ENCODE assay signal across 12 cellular contexts in the genomic region with DNA sequence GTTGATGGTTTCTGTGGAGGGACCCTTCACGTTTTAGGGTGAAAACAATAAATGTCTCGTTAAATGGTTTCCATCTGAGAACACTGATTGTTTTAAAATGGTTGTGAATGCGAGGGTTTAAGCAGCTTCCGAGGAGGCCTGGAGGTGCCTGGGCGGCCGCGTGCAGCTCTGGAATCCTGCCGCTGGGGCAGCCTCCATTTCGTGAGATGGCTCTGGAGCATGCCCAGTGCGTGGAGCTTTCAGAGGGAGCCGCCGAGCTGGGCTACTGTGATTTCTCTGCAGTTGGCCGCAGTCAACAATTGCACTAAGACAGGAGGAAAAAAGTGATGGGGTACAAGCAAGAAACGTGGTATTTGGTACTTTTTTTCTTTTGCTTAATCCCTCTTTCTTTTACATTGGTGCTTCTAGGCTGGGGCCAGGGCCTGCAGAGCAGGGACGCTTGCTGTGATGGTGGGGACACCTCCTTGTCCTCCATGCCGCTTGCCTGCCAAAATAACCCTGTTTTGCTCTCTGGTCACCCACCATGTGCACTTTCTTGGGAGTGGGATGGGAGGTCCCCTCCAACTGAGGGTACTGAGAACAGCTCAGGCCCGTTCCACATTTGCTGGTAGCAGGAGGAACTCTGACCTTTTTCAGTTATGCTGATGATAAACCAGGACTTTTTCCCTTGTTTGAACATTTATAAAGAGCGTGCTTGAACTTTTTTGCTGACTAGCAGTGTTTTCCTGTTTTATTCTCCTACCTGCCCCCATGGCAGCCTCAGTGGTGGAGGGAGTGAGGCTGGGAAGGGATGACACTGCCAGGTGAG. TPM values are rescaled to one million over a fixed set of nuclear protein-coding genes. Genes with fewer than 3 reads are reported as not detected.
DNase-seq lines count a peak whose midpoint lies in the region; ATAC-seq, FAIRE-seq and TF ChIP-seq lines count a peak whose summit lies in the region.
"Had no signal": no experiment of that assay in that cellular context is flagged by ENCODE, and none has a peak within 500 bp of the region (broad histone marks: within the 10 kb centered on the region; RNA-seq: fewer than 3 reads in every experiment).

No MANE protein-coding gene starts in this region.

- H3K4me1 Mint-ChIP-seq in naive thymus-derived CD4-positive, alpha-beta T cell, result peaks cover 26 to 77% (median 69%) of the 10 kb centered on the region in 7 donors

- peaks cover 84% of the 10 kb centered on the region for H3K79me2 ChIP-seq in K562 (ENCODE audit: control insufficient read depth, insufficient read depth, low read length)
- H3K79me2 ChIP-seq in smooth muscle cell (ENCODE audit: low read depth), result peaks cover 79% of the 10 kb centered on the region

- no peak overlapping the region for H3K4me2 ChIP-seq in K562 (ENCODE audit: insufficient read depth, low read length)
- peak overlapping the region; percentile 50 for H3K4me2 ChIP-seq in smooth muscle cell

- intact Hi-C loops in K562 (cut with micrococcal nuclease) (loop anchor here (5.0 kb wide), 1 partner anchor 44 kb away; no protein-coding TSS in a partner anchor), kidney (cut with DNase I) (no loop called here)
- intact Hi-C loops in naive thymus-derived CD4-positive, alpha-beta T cell (cut with micrococcal nuclease), result no loop called here

- peak overlapping the region; percentile 8; the same call in 1 of the 2 replicates for H3K9ac ChIP-seq in ES-I3 (ENCODE audit: low read depth, low read length)
- peak overlapping the region in 1 of 2 experiments; percentile 60; a peak in 2 of 4 replicates for H3K9ac ChIP-seq in K562 (ENCODE audit: insufficient read depth in 1 of 2, low read depth in 2 of 2, low read length in 2 of 2)
- H3K9ac ChIP-seq in kidney (ENCODE audit: low read length in 2 of 2), result no peak overlapping the region
- H3K9ac ChIP-seq in smooth muscle cell (ENCODE audit: low read depth), result no peak overlapping the region

- H3K36me3 Mint-ChIP-seq in naive thymus-derived CD4-positive, alpha-beta T cell, result peaks cover 0 to 22% (median 10%) of the 10 kb centered on the region in 5 donors

- in situ Hi-C loops in K562 (cut with MboI), result no loop called here

- H3K4me1 ChIP-seq in ES-I3 (ENCODE audit: insufficient read depth, low read length) (peaks cover 55% of the 10 kb centered on the region), K562 (replicated peaks in 1 of 2; ENCODE audit: control insufficient read depth in 2 of 2, insufficient read depth in 2 of 2, low read length in 2 of 2) (peaks cover 9 to 34% of the 10 kb centered on the region in 2 experiments; a peak in 4 of 5 replicates), kidney (ENCODE audit: control insufficient read depth in 1 of 2, insufficient read depth in 1 of 2, low read depth in 1 of 2, low read length in 2 of 2) (peaks cover 13 to 16% of the 10 kb centered on the region in 2 donors), smooth muscle cell (ENCODE audit: low read depth) (peaks cover 50% of the 10 kb centered on the region)
- H3K4me1 ChIP-seq in naive thymus-derived CD4-positive, alpha-beta T cell (ENCODE audit: control insufficient read depth in 2 of 2, insufficient read depth in 2 of 2, low read length in 2 of 2), result peaks cover 0 to 13% of the 10 kb centered on the region in 2 donors

- H4K20me1 ChIP-seq in K562 (replicated peaks; ENCODE audit: control insufficient read depth, insufficient read depth, low read length), result peaks cover 11% of the 10 kb centered on the region; the same call in 1 of the 2 replicates
- H4K20me1 ChIP-seq in smooth muscle cell (ENCODE audit: low read depth), result peaks cover 99% of the 10 kb centered on the region

- no peaks in the 10 kb centered on the region for H3F3A ChIP-seq in smooth muscle cell (ENCODE audit: low read depth)

- FAIRE-seq in K562 (lab: Jason Lieb, UNC) (no peak), kidney (lab: Jason Lieb, UNC) (no peak)

- H3K4me3 ChIP-seq in K562 (no peak overlapping the region), kidney (ENCODE audit: low read length in 2 of 2) (no peak overlapping the region), smooth muscle cell (no peak overlapping the region)
- no peak overlapping the region for H3K4me3 ChIP-seq in naive thymus-derived CD4-positive, alpha-beta T cell (ENCODE audit: low read length)

- H3K27me3 ChIP-seq in K562 (ENCODE audit: control insufficient read depth in 2 of 2, insufficient read depth in 2 of 2, low read length in 2 of 2) (no peaks in the 10 kb centered on the region), smooth muscle cell (ENCODE audit: low read depth) (no peaks in the 10 kb centered on the region)
- H3K27me3 ChIP-seq in naive thymus-derived CD4-positive, alpha-beta T cell (ENCODE audit: control insufficient read depth in 2 of 2, insufficient read depth in 2 of 2, low read length in 2 of 2), result no peaks in the 10 kb centered on the region

- no TSS peak for BruUV-seq in K562 (replicated peaks; lab: Mats Ljungman, UMichigan)

- TF ChIP-seq CTCF in K562 (IDR thresholded peaks at IDR 0.05 in 2 of 3, conservative IDR thresholded peaks at IDR 0.05 in 1 of 3; ENCODE audit: insufficient read depth in 2 of 3, low read depth in 1 of 3, low read length in 3 of 3), result no peak
- no peak for TF ChIP-seq CTCF in kidney (IDR thresholded peaks at IDR 0.05; ENCODE audit: borderline replicate concordance, extremely low read depth, insufficient read depth)
- TF ChIP-seq CTCF in smooth muscle cell (IDR thresholded peaks at IDR 0.05; ENCODE audit: borderline replicate concordance, insufficient read depth, poor library complexity, severe bottlenecking), result peak; percentile 37

- no peak overlapping the region for H2AFZ ChIP-seq in K562 (ENCODE audit: low read depth, low read length)
- no peak overlapping the region for H2AFZ ChIP-seq in smooth muscle cell (ENCODE audit: low read depth)

- no peak for ATAC-seq in K562
- no peak for ATAC-seq in GM21526 (IDR thresholded peaks at IDR 0.05; ENCODE audit: low FRiP score, unreplicated experiment)
- no peak for ATAC-seq in naive thymus-derived CD4-positive, alpha-beta T cell
- ATAC-seq: activated CD4-positive, CD25-positive, alpha-beta regulatory T cell treated with anti-CD3 and anti-CD28 coated beads, Interleukin-2, amount 50 U/mL, for 24 hours had no signal

- H3K4me3 Mint-ChIP-seq in naive thymus-derived CD4-positive, alpha-beta T cell, result peak overlapping the region in 2 of 10 donors; percentile 2 to 16
- H3K4me3 Mint-ChIP-seq: activated naive CD8-positive, alpha-beta T cell had no signal

- POLR2A ChIA-PET in K562 (lab: Yijun Ruan, JAX), result interaction anchor here (0.6 to 1.6 kb wide), 4 partner anchors 10 to 59 kb away, joined by 3 to 6 read pairs (median 4); no protein-coding TSS in a partner anchor
- POLR2A ChIA-PET in naive thymus-derived CD4-positive, alpha-beta T cell (lab: Charles Lee), result interaction anchor here (0.6 kb wide), 1 partner anchor 24 kb away, joined by 3 read pairs; no protein-coding TSS in a partner anchor

- H3K27ac ChIP-seq in K562 (ENCODE audit: extremely low read depth, low read depth, low read length), result no peak overlapping the region
- no peak overlapping the region for H3K27ac ChIP-seq in kidney (ENCODE audit: low read depth in 2 of 2, low read length in 2 of 2)
- peak overlapping the region; percentile 17 for H3K27ac ChIP-seq in smooth muscle cell (ENCODE audit: low read depth)
- H3K27ac ChIP-seq in naive thymus-derived CD4-positive, alpha-beta T cell (ENCODE audit: low read depth, low read length), result no peak overlapping the region

- WGBS in K562 (ENCODE audit: insufficient coverage, low coverage, missing lambda C conversion rate), result 76% methylated on average over 17 of the region's 18 CpGs
- 52% methylated on average over 18 of the region's 18 CpGs for whole genome bisulfite sequencing in smooth muscle cell (ENCODE audit: low lambda C conversion rate)

- CTCF ChIA-PET in K562 (lab: Yijun Ruan, JAX; ENCODE audit: low intra/inter-chr PET ratio), result no interaction called here
- CTCF ChIA-PET in naive thymus-derived CD4-positive, alpha-beta T cell (lab: Charles Lee), result interaction anchor here (0.6 to 1.3 kb wide), 2 partner anchors 10 to 45 kb away, joined by 3 to 5 read pairs; no protein-coding TSS in a partner anchor

- DNase-seq in K562 (ENCODE audit: extremely low read depth in 1 of 4, low spot score in 3 of 4) (no peak), kidney (peak; percentile 75), smooth muscle cell (lab: John Stamatoyannopoulos, UW; ENCODE audit: unreplicated experiment) (no peak), dedifferentiated amniotic fluid mesenchymal stem cell (ENCODE audit: extremely low spot score) (no peak), NCI-H345 (lab: John Stamatoyannopoulos, UW) (no peak)
- no peak for DNase-seq in naive thymus-derived CD4-positive, alpha-beta T cell
- DNase-seq: naive B cell, NCI-H1436 treated with DMSO at 0.1 percent for 48 hours had no signal

- H3K36me3 ChIP-seq in ES-I3 (ENCODE audit: insufficient read depth, low read length) (no peaks in the 10 kb centered on the region), K562 (ENCODE audit: control insufficient read depth, insufficient read depth, low read length) (peaks cover 18% of the 10 kb centered on the region; the same call in 1 of the 3 replicates), kidney (ENCODE audit: control insufficient read depth in 1 of 2, insufficient read depth in 2 of 2, low read length in 2 of 2) (no peaks in the 10 kb centered on the region), smooth muscle cell (ENCODE audit: low read depth) (no peaks in the 10 kb centered on the region)
- H3K36me3 ChIP-seq in naive thymus-derived CD4-positive, alpha-beta T cell (ENCODE audit: control insufficient read depth in 2 of 3, insufficient read depth in 3 of 3, low read length in 3 of 3), result peaks cover 0 to 12% (median 0%) of the 10 kb centered on the region in 3 experiments

- TF ChIP-seq EP300 in K562 (IDR thresholded peaks at IDR 0.05; ENCODE audit: low read length), result no peak

- peak overlapping the region in 3 of 9 donors; percentile 54 to 63 (median 55) for H3K27ac Mint-ChIP-seq in naive thymus-derived CD4-positive, alpha-beta T cell
- H3K27ac Mint-ChIP-seq: activated naive CD8-positive, alpha-beta T cell had no signal

- H3K9me1 ChIP-seq in K562 (ENCODE audit: control insufficient read depth, insufficient read depth, low read length), result peaks cover 10% of the 10 kb centered on the region

- H3K9me3 ChIP-seq in ES-I3 (ENCODE audit: control insufficient read depth, insufficient read depth, low read length) (no peaks in the 10 kb centered on the region), K562 (replicated peaks; ENCODE audit: control insufficient read depth, insufficient read depth, low read depth, low read length) (no peaks in the 10 kb centered on the region), kidney (ENCODE audit: control insufficient read depth in 1 of 2, low read length in 2 of 2) (no peaks in the 10 kb centered on the region), smooth muscle cell (replicated peaks; ENCODE audit: low read depth) (no peaks in the 10 kb centered on the region)
- H3K9me3 ChIP-seq in naive thymus-derived CD4-positive, alpha-beta T cell (ENCODE audit: control insufficient read depth in 2 of 3, low read length in 3 of 3), result no peaks in the 10 kb centered on the region

- no peak for TF ChIP-seq RAD21 in K562 (CRISPR knock-in tag; conservative IDR thresholded peaks at IDR 0.05 in 1 of 2, IDR thresholded peaks at IDR 0.05 in 1 of 2)

- no peak for TF ChIP-seq POLR2A in K562 (conservative IDR thresholded peaks at IDR 0.05)

- no peaks in the 10 kb centered on the region for H3K9me3 Mint-ChIP-seq in naive thymus-derived CD4-positive, alpha-beta T cell
- H3K9me3 Mint-ChIP-seq: naive B cell had no signal

- H3K27me3 Mint-ChIP-seq in naive thymus-derived CD4-positive, alpha-beta T cell, result no peaks in the 10 kb centered on the region
- H3K27me3 Mint-ChIP-seq: activated naive CD8-positive, alpha-beta T cell; naive B cell had no signal

RNA-seq across cellular contexts. Expression of a gene that starts 47.1 kb away (rescaled TPM):
- total RNA-seq in K562 (2011; cell fraction: chromatin; rRNA removed; ENCODE audit: low replicate concordance), result 167 and 212 TPM in 2 replicates
- 102 and 111 TPM in 2 replicates for total RNA-seq in K562 (2011; cell fraction: nucleolus; rRNA removed)
- 119 and 135 TPM in 2 replicates for total RNA-seq in K562 (2011; cell fraction: nucleoplasm; rRNA removed)
- 63.8 and 69.8 TPM in 2 replicates for total RNA-seq in K562 (2014; rRNA removed)
- 25.6 and 31.9 TPM in 2 replicates for total RNA-seq in K562 (2014; rRNA removed; fragmentation: Illumina TruSeq; extraction: Trizol)
- 41.4 and 42.8 TPM in 2 replicates for total RNA-seq in K562 (2015; rRNA removed; fragmentation: Illumina TruSeq; extraction: Trizol)
- total RNA-seq in K562 (2021), result 76.0 and 80.3 TPM in 2 replicates
- 26.9 and 31.3 TPM in 2 replicates for polyA plus RNA-seq in K562 (2011; rRNA removed)
- 24.1 and 49.2 TPM in 2 replicates for polyA plus RNA-seq in K562 (2011; cell fraction: cytosol; rRNA removed)
- polyA plus RNA-seq in K562 (2011; cell fraction: nucleus; rRNA removed), result 85.2 and 132 TPM in 2 replicates
- 38.1 and 40.2 TPM in 2 replicates for polyA plus RNA-seq in K562 (2012)
- polyA plus RNA-seq in K562 (2014; fragmentation: Illumina TruSeq; extraction: Trizol), result 36.4 and 44.9 TPM in 2 replicates
- 1 to 10 TPM; 2.2 to 3.8 TPM for polyA plus RNA-seq in K562 (2014; fragmentation: Nextera tagmentation; extraction: Ambion mirVana)
- polyA plus RNA-seq in K562 (2014; rRNA removed), result 48.9 and 59.2 TPM in 2 replicates
- polyA minus RNA-seq in K562 (2011; rRNA and poly(A)+ RNA removed), result 46.2 and 56.3 TPM in 2 replicates
- polyA minus RNA-seq in K562 (2011; cell fraction: cytosol; rRNA and poly(A)+ RNA removed), result 46.2 and 48.9 TPM in 2 replicates
- 35.8 and 47.0 TPM in 2 replicates for polyA minus RNA-seq in K562 (2011; cell fraction: nucleus; rRNA and poly(A)+ RNA removed)
- 92.9 TPM for total RNA-seq in kidney
- polyA plus RNA-seq in kidney (ENCODE audit: insufficient read depth, low read depth, low replicate concordance), result 15.8 TPM
- 23.1 and 25.6 TPM in 2 replicates for total RNA-seq in smooth muscle cell
- 34.1 and 56.6 TPM in 2 replicates for polyA plus RNA-seq in smooth muscle cell
- 100 to 1,000 TPM; 111 to 132 (median 117) TPM for total RNA-seq in naive thymus-derived CD4-positive, alpha-beta T cell
- polyA plus RNA-seq in naive thymus-derived CD4-positive, alpha-beta T cell, result 10 to 100 TPM; 24.7 to 43.0 TPM
